ENCODE assay signal across 26 cellular contexts in genomic region chr15:75191235-75191634, GRCh38.
"Had no signal": no experiment of that assay in that cellular context is flagged by ENCODE, and none has a peak within 500 bp of the region (broad histone marks: within the 10 kb centered on the region; RNA-seq: fewer than 3 reads in every experiment).

No MANE protein-coding gene starts in this region.

- H2AFZ ChIP-seq: PC-9 had no signal

- H3K4me2 ChIP-seq: PC-9 had no signal

- H3K36me3 ChIP-seq: Peyer's patch, SJCRH30 had no signal

- H3K27ac ChIP-seq: HL-60, PC-9, Peyer's patch, SJCRH30 had no signal

- ATAC-seq: Right ventricle myocardium inferior, SK-N-SH treated with all-trans-retinoic acid at 6 μM for 48 hours had no signal

- H3K27me3 ChIP-seq: Peyer's patch, SJCRH30 had no signal

- DNase-seq: KBM-7; MV-4-11; NCI-H1048; NCI-H1105; NCI-H1417; NCI-H1436 treated with DMSO at 0.1 percent for 48 hours; NCI-H1694 treated with DMSO at 0.1 percent for 48 hours; NCI-H1930; NCI-H2081; NCI-H2107; NCI-H226; NCI-H446; NCI-H510A; NCI-H524 treated with DMSO at 0.1 percent for 48 hours; NCI-H69; NCI-H774; NK-92 treated with Interleukin-12 subunit alpha and Interleukin-12 subunit beta, amount 100 ng/mL, for 24 hours; OCI-M1; PC-9; SHP77 treated with DMSO at 0.1 percent for 48 hours; SJCRH30 had no signal

- FAIRE-seq: HTR-8/SVneo had no signal

- H3K9me3 ChIP-seq: Peyer's patch, SJCRH30 had no signal

- H3K4me3 ChIP-seq: PC-9, Peyer's patch, SJCRH30 had no signal
